ENCODE assay signal across 8 cellular contexts in the genomic region with DNA sequence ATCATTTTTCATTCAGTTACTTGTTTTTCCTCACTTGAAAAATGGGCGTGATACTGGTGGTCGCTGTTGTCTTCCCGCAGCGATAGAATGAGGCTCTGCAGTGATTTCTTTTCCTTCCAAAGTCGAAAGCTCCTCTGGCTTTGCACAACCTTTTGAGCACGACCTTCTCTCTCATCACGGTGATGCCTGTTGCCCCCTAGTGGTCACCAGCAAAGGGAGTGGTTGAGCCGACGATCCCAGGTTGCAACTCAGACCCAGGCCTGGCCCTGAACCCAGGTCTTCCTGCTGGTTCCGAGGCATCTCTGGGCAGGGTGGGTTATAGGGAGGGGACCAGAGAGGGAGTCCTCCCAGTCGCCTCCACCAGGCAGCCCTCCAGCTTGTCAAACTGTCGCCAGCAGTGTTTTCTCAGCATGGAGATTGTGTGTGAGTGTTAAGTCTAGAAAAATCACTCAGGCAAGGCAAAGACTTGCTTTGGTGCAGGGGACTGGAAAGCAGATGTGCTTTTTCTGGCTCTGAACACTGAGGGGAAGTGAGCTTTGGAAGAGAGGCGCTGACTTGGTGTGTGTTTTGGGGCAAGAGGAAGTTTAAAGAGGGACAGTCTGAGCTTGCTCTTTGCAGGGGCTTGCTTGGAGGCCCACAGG.
A peak's percentile ranks its signal among the peaks of the same experiment; 100 is the strongest.
DNase-seq lines count a peak whose midpoint lies in the region; ATAC-seq and TF ChIP-seq lines count a peak whose summit lies in the region.

No MANE protein-coding gene starts in this region.

- no peaks in the 10 kb centered on the region for H3K9me3 ChIP-seq in mammary epithelial cell (replicated peaks; ENCODE audit: insufficient read depth, low read length)

- 9% methylated on average over 8 of the region's 13 CpGs for WGBS in mammary epithelial cell (ENCODE audit: low coverage, missing lambda C conversion rate)

- no peaks in the 10 kb centered on the region for H4K20me1 ChIP-seq in mammary epithelial cell (ENCODE audit: insufficient read depth, low read length)

- DNase-seq in NCI-H1436 (lab: John Stamatoyannopoulos, UW) (peak; percentile 60), NCI-H1436 treated with DMSO at 0.1 percent for 48 hours (lab: John Stamatoyannopoulos, UW) (no peak), NCI-H146 treated with DMSO at 0.1 percent for 48 hours (lab: John Stamatoyannopoulos, UW; ENCODE audit: unreplicated experiment) (peak; percentile 9), mammary epithelial cell (peak; percentile 34), inferior parietal cortex (ENCODE audit: extremely low spot score) (peak; percentile 65)
- DNase-seq in stimulated activated CD4-positive, alpha-beta T cell treated with anti-CD3 and anti-CD28 coated beads, Interleukin-15, amount 100 ng/mL, for 1 hour (ENCODE audit: low read depth in 1 of 2, low spot score in 1 of 2), result peak; percentile 5 to 18

- CTCF ChIA-PET in mammary epithelial cell (lab: Charles Lee; ENCODE audit: low non-redundant PET), result interaction anchor here (0.6 to 1.0 kb wide), 3 partner anchors 28 to 416 kb away, joined by 3 to 4 read pairs (median 3); no protein-coding TSS in a partner anchor

- H3K4me3 ChIP-seq in mammary epithelial cell (replicated peaks in 1 of 3; ENCODE audit: insufficient read depth in 1 of 3, low read depth in 2 of 3, low read length in 3 of 3), result no peak overlapping the region

- no peaks in the 10 kb centered on the region for H3K36me3 ChIP-seq in mammary epithelial cell (ENCODE audit: insufficient read depth, low read length)

- intact Hi-C loops in mammary epithelial cell (cut with micrococcal nuclease), result loop anchor here (1.0 kb wide), 3 partner anchors 40 to 350 kb away; no protein-coding TSS in a partner anchor

- H3K27me3 ChIP-seq in mammary epithelial cell (ENCODE audit: insufficient read depth, low read length), result peaks cover 4% of the 10 kb centered on the region

- peak overlapping the region; percentile 46 for H2AFZ ChIP-seq in mammary epithelial cell (ENCODE audit: low read depth, low read length)

- H3K4me1 ChIP-seq in mammary epithelial cell (ENCODE audit: insufficient read depth, low read length), result no peaks in the 10 kb centered on the region

- H3K27ac ChIP-seq in VCaP, result no peak overlapping the region; the same call in 1 of the 2 replicates
- H3K27ac ChIP-seq in mammary epithelial cell (ENCODE audit: insufficient read depth, low read depth, low read length), result no peak overlapping the region

- ATAC-seq in GM18498 (IDR thresholded peaks at IDR 0.05; ENCODE audit: unreplicated experiment), result no peak

- H3K9ac ChIP-seq in mammary epithelial cell (ENCODE audit: insufficient read depth, low read length), result no peak overlapping the region

- no TSS peak for BruUV-seq in mammary epithelial cell (replicated peaks; lab: Mats Ljungman, UMichigan)

- TF ChIP-seq CTCF in VCaP (conservative IDR thresholded peaks at IDR 0.05) (peak; percentile 97), mammary epithelial cell (conservative IDR thresholded peaks at IDR 0.05 in 1 of 2, IDR thresholded peaks at IDR 0.05 in 1 of 2; ENCODE audit: extremely low read depth in 1 of 2, insufficient read depth in 1 of 2, low read depth in 1 of 2, low read length in 2 of 2) (peak; percentile 83 to 91)

- H3K4me2 ChIP-seq in mammary epithelial cell (ENCODE audit: insufficient read depth, low read depth, low read length), result peak overlapping the region; percentile 49

- dilution Hi-C loops in mammary epithelial cell (cut with HindIII; ENCODE audit: low sequenced_read_pairs), result no loop called here

- in situ Hi-C loops in mammary epithelial cell (cut with MboI; ENCODE audit: low sequenced_read_pairs in 2 of 2), result loop anchor here in 1 of 2 donors (25.0 kb wide), 1 partner anchor 358 kb away; a partner anchor contains a TSS

- H3K79me2 ChIP-seq in mammary epithelial cell (ENCODE audit: insufficient read depth, low read length), result no peaks in the 10 kb centered on the region
